ENCODE assay signal across 14 cellular contexts in the genomic region with DNA sequence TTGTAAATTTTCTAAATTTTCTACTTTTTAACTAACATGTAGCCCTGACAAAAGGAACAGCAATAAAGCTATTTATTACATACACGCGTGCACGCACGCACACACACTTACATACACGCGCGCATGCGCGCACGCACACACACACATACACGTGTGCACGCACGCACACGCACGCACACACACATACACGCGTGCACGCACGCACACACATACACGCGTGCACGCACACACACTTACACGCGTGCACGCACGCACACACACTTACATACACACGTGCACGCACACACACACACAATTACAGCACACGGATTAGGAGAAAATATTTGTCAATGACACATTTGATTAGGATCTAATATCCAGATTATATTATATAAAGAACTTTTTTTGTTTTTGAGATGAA.
DNase-seq lines count a peak whose midpoint lies in the region; ATAC-seq, FAIRE-seq and TF ChIP-seq lines count a peak whose summit lies in the region.
"Had no signal": no experiment of that assay in that cellular context is flagged by ENCODE, and none has a peak within 500 bp of the region (broad histone marks: within the 10 kb centered on the region; RNA-seq: fewer than 3 reads in every experiment).

No MANE protein-coding gene starts in this region.

- peaks cover 2% of the 10 kb centered on the region for H3K36me3 Mint-ChIP-seq in activated naive CD8-positive, alpha-beta T cell
- H3K36me3 Mint-ChIP-seq in activated naive CD8-positive, alpha-beta T cell treated with anti-CD3 and anti-CD28 coated beads, Interleukin-2, amount 50 U/mL, for 24 hours (ENCODE audit: low read depth): peaks cover 45% of the 10 kb centered on the region
- H3K36me3 Mint-ChIP-seq in nephron progenitor cell (ENCODE audit: low read depth): peaks cover 44% of the 10 kb centered on the region

- FAIRE-seq in HTR-8/SVneo (lab: Jason Lieb, UNC) (peak; percentile 69), urothelium cell line (lab: Jason Lieb, UNC) (peak; percentile 95)
- FAIRE-seq: GM12878 had no signal

- H3K27me3 Mint-ChIP-seq in activated naive CD8-positive, alpha-beta T cell: no peaks in the 10 kb centered on the region
- no peaks in the 10 kb centered on the region for H3K27me3 Mint-ChIP-seq in activated naive CD8-positive, alpha-beta T cell treated with anti-CD3 and anti-CD28 coated beads, Interleukin-2, amount 50 U/mL, for 24 hours
- H3K27me3 Mint-ChIP-seq in nephron progenitor cell (ENCODE audit: low read depth, poor library complexity): no peaks in the 10 kb centered on the region
- H3K27me3 Mint-ChIP-seq: CD4-positive, CD25-positive, alpha-beta regulatory T cell had no signal

- no peak for ATAC-seq in activated naive CD8-positive, alpha-beta T cell treated with anti-CD3 and anti-CD28 coated beads, Interleukin-2, amount 50 U/mL, for 24 hours
- no peak for ATAC-seq in GM21825 (IDR thresholded peaks at IDR 0.05; ENCODE audit: unreplicated experiment)

- H3K27ac Mint-ChIP-seq in activated naive CD8-positive, alpha-beta T cell: peak overlapping the region; percentile 62
- no peak overlapping the region for H3K27ac Mint-ChIP-seq in activated naive CD8-positive, alpha-beta T cell treated with anti-CD3 and anti-CD28 coated beads, Interleukin-2, amount 50 U/mL, for 24 hours
- peak overlapping the region; percentile 30 for H3K27ac Mint-ChIP-seq in nephron progenitor cell
- H3K27ac Mint-ChIP-seq: HFFc6 had no signal

- H3K9me3 Mint-ChIP-seq in activated naive CD8-positive, alpha-beta T cell (ENCODE audit: low read depth): no peaks in the 10 kb centered on the region
- no peaks in the 10 kb centered on the region for H3K9me3 Mint-ChIP-seq in activated naive CD8-positive, alpha-beta T cell treated with anti-CD3 and anti-CD28 coated beads, Interleukin-2, amount 50 U/mL, for 24 hours
- H3K9me3 Mint-ChIP-seq in nephron progenitor cell: no peaks in the 10 kb centered on the region
- H3K9me3 Mint-ChIP-seq: CD4-positive, CD25-positive, alpha-beta regulatory T cell; HFFc6 had no signal

- peaks cover 2% of the 10 kb centered on the region for H3K4me1 Mint-ChIP-seq in activated naive CD8-positive, alpha-beta T cell (ENCODE audit: low read depth)
- H3K4me1 Mint-ChIP-seq in activated naive CD8-positive, alpha-beta T cell treated with anti-CD3 and anti-CD28 coated beads, Interleukin-2, amount 50 U/mL, for 24 hours: no peaks in the 10 kb centered on the region
- H3K4me1 Mint-ChIP-seq in nephron progenitor cell: no peaks in the 10 kb centered on the region

- no peak overlapping the region for H3K4me3 Mint-ChIP-seq in activated naive CD8-positive, alpha-beta T cell
- no peak overlapping the region for H3K4me3 Mint-ChIP-seq in activated naive CD8-positive, alpha-beta T cell treated with anti-CD3 and anti-CD28 coated beads, Interleukin-2, amount 50 U/mL, for 24 hours
- no peak overlapping the region for H3K4me3 Mint-ChIP-seq in nephron progenitor cell
- H3K4me3 Mint-ChIP-seq: CD4-positive, CD25-positive, alpha-beta regulatory T cell; HFFc6 had no signal

- no peak for DNase-seq in activated naive CD8-positive, alpha-beta T cell treated with anti-CD3 and anti-CD28 coated beads, Interleukin-2, amount 50 U/mL, for 24 hours
- DNase-seq in HTR-8/SVneo (ENCODE audit: insufficient read length, low spot score) (no peak), nephron progenitor cell (no peak), urothelium cell line (ENCODE audit: low spot score) (no peak), NCI-H1930 (lab: John Stamatoyannopoulos, UW) (no peak)
- DNase-seq: 8988T, DMS 273 treated with DMSO at 0.1 percent for 48 hours, GOT3, HFFc6, IMR-90 had no signal

- no peak for TF ChIP-seq CTCF in nephron progenitor cell (IDR thresholded peaks at IDR 0.05)
